In the genomic region with DNA sequence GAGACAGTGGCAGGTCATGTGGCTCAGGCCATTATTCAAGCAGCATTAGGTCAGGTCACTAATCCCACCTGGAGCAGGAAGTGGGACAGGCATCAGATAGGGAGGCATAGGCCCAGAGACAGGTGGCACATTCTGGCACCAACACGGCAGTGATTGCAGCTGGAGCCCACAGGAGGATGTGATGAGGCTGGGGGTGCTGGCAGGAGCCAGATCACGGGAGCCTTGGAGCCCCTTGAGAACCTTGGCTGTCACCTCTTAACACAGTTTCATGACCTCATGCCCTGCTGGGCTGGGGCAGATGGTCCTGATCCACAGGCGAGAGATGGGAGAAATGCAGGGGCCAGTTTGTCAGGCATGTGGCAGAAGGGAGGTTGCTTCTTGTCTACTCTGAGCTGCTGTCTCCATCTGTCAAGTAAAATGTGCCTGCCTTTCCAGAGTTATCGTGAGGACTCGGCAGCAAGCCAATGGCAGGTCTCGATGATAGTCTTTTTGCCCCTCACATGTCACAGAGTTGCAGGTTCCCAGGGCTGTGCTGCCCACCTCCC, we compare ENCODE assay signal across 19 cellular contexts.
DNase-seq lines count a peak whose midpoint lies in the region; ATAC-seq and TF ChIP-seq lines count a peak whose summit lies in the region.
"Had no signal": no experiment of that assay in that cellular context is flagged by ENCODE, and none has a peak within 500 bp of the region (broad histone marks: within the 10 kb centered on the region; RNA-seq: fewer than 3 reads in every experiment).

No MANE protein-coding gene starts in this region.

- H3K56ac ChIP-seq in mesendoderm (ENCODE audit: low read length), result peak overlapping the region; percentile 15

- peaks cover 67% of the 10 kb centered on the region for H3K36me3 Mint-ChIP-seq in CD8-positive, alpha-beta T cell
- peaks cover 34% of the 10 kb centered on the region for H3K36me3 Mint-ChIP-seq in activated CD4-positive, alpha-beta memory T cell treated with anti-CD3 and anti-CD28 coated beads for 36 hours

- no CpG with 5 or more reads among the region's 6 CpGs for WGBS in mesendoderm (ENCODE audit: extremely low coverage, insufficient coverage, low lambda C conversion rate)

- DNase-seq in CD8-positive, alpha-beta T cell, result no peak
- peak; percentile 85 for DNase-seq in DMS 273 treated with DMSO at 0.1 percent for 48 hours (lab: John Stamatoyannopoulos, UW)
- DNase-seq in activated CD4-positive, alpha-beta memory T cell treated with anti-CD3 and anti-CD28 coated beads for 36 hours, result no peak
- no peak for DNase-seq in mesendoderm
- no peak for DNase-seq in activated naive CD4-positive, alpha-beta T cell treated with Interleukin-2 at 50 U/mL for 16 hours
- no peak for DNase-seq in KBM-7
- DNase-seq: activated CD8-positive, alpha-beta memory T cell treated with anti-CD3 and anti-CD28 coated beads, Interleukin-2, amount 50 U/mL, for 48 hours; effector CD4-positive, alpha-beta T cell; heart left ventricle; NCI-H1048; NK-92 treated with Interleukin-12 subunit alpha and Interleukin-12 subunit beta, amount 100 ng/mL, for 24 hours; stimulated activated naive CD4-positive, alpha-beta T cell; SW 1271; trophoblast cell had no signal

- H3K27me3 Mint-ChIP-seq in CD8-positive, alpha-beta T cell (ENCODE audit: low read depth), result no peaks in the 10 kb centered on the region
- no peaks in the 10 kb centered on the region for H3K27me3 Mint-ChIP-seq in activated CD4-positive, alpha-beta memory T cell treated with anti-CD3 and anti-CD28 coated beads for 36 hours
- H3K27me3 Mint-ChIP-seq: B cell had no signal

- no peaks in the 10 kb centered on the region for H3K36me3 ChIP-seq in CD8-positive, alpha-beta T cell (ENCODE audit: insufficient read depth, low read length)
- H3K36me3 ChIP-seq in mesendoderm (ENCODE audit: control insufficient read depth, insufficient read depth, low read length), result no peaks in the 10 kb centered on the region
- H3K36me3 ChIP-seq: cardiac muscle cell had no signal

- H3K4ac ChIP-seq in mesendoderm (ENCODE audit: low read depth, low read length), result no peak overlapping the region

- no peak overlapping the region for H3K4me3 Mint-ChIP-seq in CD8-positive, alpha-beta T cell
- H3K4me3 Mint-ChIP-seq in activated CD4-positive, alpha-beta memory T cell treated with anti-CD3 and anti-CD28 coated beads for 36 hours, result no peak overlapping the region
- H3K4me3 Mint-ChIP-seq: B cell had no signal

- no peak overlapping the region for H2BK120ac ChIP-seq in mesendoderm (ENCODE audit: low read depth, low read length)

- POLR2A ChIA-PET in CD8-positive, alpha-beta T cell (lab: Charles Lee), result interaction anchor here (1.0 to 1.2 kb wide), 2 partner anchors 47 to 202 kb away, joined by 3 to 4 read pairs; partner anchors contain the start of gene SOCS1
- POLR2A ChIA-PET in activated CD4-positive, alpha-beta memory T cell treated with anti-CD3 and anti-CD28 coated beads for 36 hours (lab: Charles Lee), result interaction anchor here (0.9 to 4.0 kb wide), 5 partner anchors 21 to 198 kb away, joined by 3 to 36 read pairs (median 18); no protein-coding TSS in a partner anchor

- H3K4me1 ChIP-seq in CD8-positive, alpha-beta T cell (ENCODE audit: insufficient read depth, low read length), result peaks cover 24% of the 10 kb centered on the region
- peaks cover 17% of the 10 kb centered on the region for H3K4me1 ChIP-seq in mesendoderm (ENCODE audit: control insufficient read depth, low read depth, low read length)

- no peak overlapping the region for H3K9ac ChIP-seq in mesendoderm (ENCODE audit: low read length)

- no peak for TF ChIP-seq CTCF in CD8-positive, alpha-beta T cell (IDR thresholded peaks at IDR 0.05)

- H3K4me1 Mint-ChIP-seq in CD8-positive, alpha-beta T cell (ENCODE audit: low read depth), result peaks cover 43% of the 10 kb centered on the region
- H3K4me1 Mint-ChIP-seq in activated CD4-positive, alpha-beta memory T cell treated with anti-CD3 and anti-CD28 coated beads for 36 hours (ENCODE audit: low read depth), result peaks cover 57% of the 10 kb centered on the region

- H3K9me3 ChIP-seq in CD8-positive, alpha-beta T cell (ENCODE audit: low read length), result no peaks in the 10 kb centered on the region
- H3K9me3 ChIP-seq: heart left ventricle had no signal

- no peaks in the 10 kb centered on the region for H3K9me3 Mint-ChIP-seq in CD8-positive, alpha-beta T cell
- no peaks in the 10 kb centered on the region for H3K9me3 Mint-ChIP-seq in activated CD4-positive, alpha-beta memory T cell treated with anti-CD3 and anti-CD28 coated beads for 36 hours

- CTCF ChIA-PET in CD8-positive, alpha-beta T cell (lab: Charles Lee), result no interaction called here
- CTCF ChIA-PET in activated CD4-positive, alpha-beta memory T cell treated with anti-CD3 and anti-CD28 coated beads for 36 hours (lab: Charles Lee), result interaction anchor here (5.3 kb wide), 1 partner anchor 90 kb away, joined by 37 read pairs; no protein-coding TSS in a partner anchor

- H3K4me2 ChIP-seq in mesendoderm (ENCODE audit: low read length), result no peak overlapping the region

- H4K8ac ChIP-seq in mesendoderm (ENCODE audit: low read depth, low read length), result no peak overlapping the region

- no peak overlapping the region for H2BK15ac ChIP-seq in mesendoderm (replicated peaks; ENCODE audit: low read depth)

- H2BK5ac ChIP-seq in mesendoderm (ENCODE audit: low read length), result no peak overlapping the region

- no peak overlapping the region for H3K27ac ChIP-seq in CD8-positive, alpha-beta T cell (ENCODE audit: low read depth, low read length)
- H3K27ac ChIP-seq in mesendoderm (ENCODE audit: low read depth, low read length), result no peak overlapping the region
- H3K27ac ChIP-seq: cardiac muscle cell, heart left ventricle had no signal

- peak overlapping the region; percentile 25 for H3K27ac Mint-ChIP-seq in CD8-positive, alpha-beta T cell
- H3K27ac Mint-ChIP-seq in activated CD4-positive, alpha-beta memory T cell treated with anti-CD3 and anti-CD28 coated beads for 36 hours, result peak overlapping the region; percentile 55
- H3K27ac Mint-ChIP-seq: B cell had no signal

- in situ Hi-C loops in KBM-7 (cut with MboI; ENCODE audit: low pct_unique_long_range_greater_than_20kb, low sequenced_read_pairs), result no loop called here

- no peak overlapping the region for H3K18ac ChIP-seq in mesendoderm (ENCODE audit: low read length)

- intact Hi-C loops in CD8-positive, alpha-beta T cell (cut with DNase I, micrococcal nuclease), result no loop called here
- intact Hi-C loops in activated CD4-positive, alpha-beta memory T cell treated with anti-CD3 and anti-CD28 coated beads for 36 hours (cut with micrococcal nuclease), result loop anchor here (5.0 kb wide), 1 partner anchor 303 kb away; no protein-coding TSS in a partner anchor

- H3K23ac ChIP-seq in mesendoderm (ENCODE audit: low read length), result no peak overlapping the region

- no peak overlapping the region for H4K5ac ChIP-seq in mesendoderm (ENCODE audit: low read length)

- no peaks in the 10 kb centered on the region for H3K27me3 ChIP-seq in CD8-positive, alpha-beta T cell (ENCODE audit: insufficient read depth, low read length)
- H3K27me3 ChIP-seq in mesendoderm (ENCODE audit: insufficient read depth, low read length, poor library complexity), result no peaks in the 10 kb centered on the region
- H3K27me3 ChIP-seq: cardiac muscle cell, heart left ventricle had no signal

- H2AK5ac ChIP-seq in mesendoderm (ENCODE audit: low read length), result no peak overlapping the region

- H3K79me2 ChIP-seq in mesendoderm (ENCODE audit: control insufficient read depth, insufficient read depth, low read length), result no peaks in the 10 kb centered on the region

- H3K4me3 ChIP-seq in CD8-positive, alpha-beta T cell (ENCODE audit: low read depth, low read length), result no peak overlapping the region
- H3K4me3 ChIP-seq in mesendoderm (ENCODE audit: low read length), result no peak overlapping the region
- H3K4me3 ChIP-seq: cardiac muscle cell, heart left ventricle, K562 had no signal

- ATAC-seq in CD8-positive, alpha-beta T cell, result no peak
- ATAC-seq in HG03571 (IDR thresholded peaks at IDR 0.05; ENCODE audit: unreplicated experiment) (no peak), HG03469 (IDR thresholded peaks at IDR 0.05; ENCODE audit: unreplicated experiment) (no peak)
- ATAC-seq: heart left ventricle, K562 had no signal

- no peaks in the 10 kb centered on the region for H3K79me1 ChIP-seq in mesendoderm (ENCODE audit: low read length)
